ENCODE assay signal across 1 cellular context in the genomic region with DNA sequence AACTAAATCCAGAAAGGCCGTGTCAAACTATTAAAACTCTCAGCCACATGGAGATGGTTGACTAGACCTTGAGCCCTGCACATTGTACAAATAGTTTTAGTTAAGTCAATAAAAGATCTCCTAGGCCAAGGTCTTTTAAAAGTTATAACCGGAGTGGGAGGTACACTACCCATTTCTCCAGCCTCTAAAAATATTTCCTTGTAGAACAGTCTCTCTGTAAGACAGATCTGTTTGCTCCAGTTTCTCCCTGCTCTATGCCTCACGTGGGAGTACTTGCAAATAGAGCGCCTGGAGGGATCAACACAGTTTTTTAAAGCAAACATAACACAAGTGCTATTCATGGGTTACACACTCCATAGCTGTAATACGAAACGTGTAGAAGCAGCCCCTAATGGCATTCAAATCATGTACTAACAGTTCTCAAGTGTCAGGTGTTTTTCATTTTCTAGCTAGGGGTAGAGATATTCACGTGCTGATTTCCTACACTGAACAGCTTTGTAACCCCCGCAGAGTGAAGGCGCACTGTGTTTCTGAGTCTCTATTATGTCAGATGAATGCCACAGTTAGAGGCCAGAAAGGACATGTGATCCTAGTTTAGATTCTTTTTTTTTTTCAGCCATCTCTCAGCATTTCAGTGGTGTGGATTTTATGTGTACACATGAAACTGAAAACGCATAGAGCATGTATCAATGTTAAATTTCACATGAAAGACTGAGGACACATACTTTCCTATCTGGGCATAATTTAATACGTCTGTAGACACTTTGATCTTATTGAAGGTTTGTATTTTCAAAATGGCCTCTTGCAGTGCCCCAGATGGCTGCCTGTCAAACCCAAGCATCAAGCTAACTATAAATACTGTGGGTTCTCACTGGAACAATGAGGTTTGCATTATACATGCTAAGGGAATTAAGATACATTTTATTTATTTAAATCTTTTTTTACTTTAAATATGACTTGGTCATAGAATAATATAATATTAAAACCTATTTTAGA.
TF ChIP-seq lines count a peak whose summit lies in the region.

No MANE protein-coding gene starts in this region.

TF ChIP-seq in HEK293, 187 proteins besides CTCF, POLR2A, EP300 and RAD21 (continued from another document and continues in another):
- 0 out of 2 replicates have a peak, but pooled peaks have one; percentile 59 for TF ChIP-seq ZBTB17 (tag by site-specific recombination; IDR thresholded peaks at IDR 0.05)
- TF ChIP-seq ZNF660 (tag by site-specific recombination; IDR thresholded peaks at IDR 0.05): 0 out of 2 replicates have a peak, but pooled peaks have one; percentile 24
- no peak for TF ChIP-seq MYNN (tag by site-specific recombination; IDR thresholded peaks at IDR 0.05; ENCODE audit: borderline replicate concordance)
- TF ChIP-seq TCF7L2 (IDR thresholded peaks at IDR 0.05; ENCODE audit: borderline replicate concordance, low read depth, low read length): 0 out of 2 replicates have a peak, but pooled peaks have one; percentile 14
- peak; percentile 88 for TF ChIP-seq GLIS1 (tag by site-specific recombination; IDR thresholded peaks at IDR 0.05)
- TF ChIP-seq ZNF558 (tag by site-specific recombination; IDR thresholded peaks at IDR 0.05): 0 out of 2 replicates have a peak, but pooled peaks have one; percentile 58
- TF ChIP-seq SETDB1 (IDR thresholded peaks at IDR 0.05; ENCODE audit: insufficient read length, low read length): peak; percentile 60
- peak; percentile 56; the same call in 1 of the 2 replicates for TF ChIP-seq ZBTB48 (tag by site-specific recombination; IDR thresholded peaks at IDR 0.05)
- TF ChIP-seq ZBTB6 (tag by site-specific recombination; IDR thresholded peaks at IDR 0.05): peak; percentile 62
- peak; percentile 52 for TF ChIP-seq ZIC2 (tag by site-specific recombination; IDR thresholded peaks at IDR 0.05)
- TF ChIP-seq, protein P1, sequence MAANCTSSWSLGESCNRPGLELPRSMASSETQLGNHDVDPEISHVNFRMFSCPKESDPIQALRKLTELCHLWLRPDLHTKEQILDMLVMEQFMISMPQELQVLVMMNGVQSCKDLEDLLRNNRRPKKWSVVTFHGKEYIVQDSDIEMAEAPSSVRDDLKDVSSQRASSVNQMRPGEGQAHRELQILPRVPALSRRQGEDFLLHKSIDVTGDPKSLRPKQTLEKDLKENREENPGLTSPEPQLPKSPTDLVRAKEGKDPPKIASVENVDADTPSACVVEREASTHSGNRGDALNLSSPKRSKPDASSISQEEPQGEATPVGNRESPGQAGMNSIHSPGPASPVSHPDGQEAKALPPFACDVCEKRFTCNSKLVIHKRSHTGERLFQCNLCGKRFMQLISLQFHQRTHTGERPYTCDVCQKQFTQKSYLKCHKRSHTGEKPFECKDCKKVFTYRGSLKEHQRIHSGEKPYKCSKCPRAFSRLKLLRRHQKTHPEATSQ (tag by site-specific recombination; IDR thresholded peaks at IDR 0.05): no peak
- no peak for TF ChIP-seq ZFP69B (tag by site-specific recombination; IDR thresholded peaks at IDR 0.05)
- TF ChIP-seq OSR2 (tag by site-specific recombination; IDR thresholded peaks at IDR 0.05): peak; percentile 54
- no peak for TF ChIP-seq ZNF791 (tag by site-specific recombination; IDR thresholded peaks at IDR 0.05)
- TF ChIP-seq ZNF184 (tag by site-specific recombination; IDR thresholded peaks at IDR 0.05): no peak
- no peak for TF ChIP-seq ZNF114 (tag by site-specific recombination; IDR thresholded peaks at IDR 0.05)
- no peak for TF ChIP-seq RBAK (tag by site-specific recombination; IDR thresholded peaks at IDR 0.05)
- peak; percentile 63 for TF ChIP-seq FEZF1 (tag by site-specific recombination; IDR thresholded peaks at IDR 0.05)
- peak; percentile 21 for TF ChIP-seq ZBTB8A (tag by site-specific recombination; IDR thresholded peaks at IDR 0.05)
- peak; percentile 41 for TF ChIP-seq ZNF335 (tag by site-specific recombination; conservative IDR thresholded peaks at IDR 0.05)
- TF ChIP-seq ZNF529 (tag by site-specific recombination; IDR thresholded peaks at IDR 0.05; ENCODE audit: insufficient replicate concordance): no peak
- TF ChIP-seq ZBTB44 (tag by site-specific recombination; IDR thresholded peaks at IDR 0.05): peak; percentile 75
- TF ChIP-seq ZNF596 (tag by site-specific recombination; IDR thresholded peaks at IDR 0.05): no peak
- peak; percentile 70; the same call in 1 of the 2 replicates for TF ChIP-seq INSM2 (tag by site-specific recombination; IDR thresholded peaks at IDR 0.05)
- TF ChIP-seq, protein P2, sequence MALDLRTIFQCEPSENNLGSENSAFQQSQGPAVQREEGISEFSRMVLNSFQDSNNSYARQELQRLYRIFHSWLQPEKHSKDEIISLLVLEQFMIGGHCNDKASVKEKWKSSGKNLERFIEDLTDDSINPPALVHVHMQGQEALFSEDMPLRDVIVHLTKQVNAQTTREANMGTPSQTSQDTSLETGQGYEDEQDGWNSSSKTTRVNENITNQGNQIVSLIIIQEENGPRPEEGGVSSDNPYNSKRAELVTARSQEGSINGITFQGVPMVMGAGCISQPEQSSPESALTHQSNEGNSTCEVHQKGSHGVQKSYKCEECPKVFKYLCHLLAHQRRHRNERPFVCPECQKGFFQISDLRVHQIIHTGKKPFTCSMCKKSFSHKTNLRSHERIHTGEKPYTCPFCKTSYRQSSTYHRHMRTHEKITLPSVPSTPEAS (tag by site-specific recombination; IDR thresholded peaks at IDR 0.05): no peak
- TF ChIP-seq ZNF473 (tag by site-specific recombination; IDR thresholded peaks at IDR 0.05): no peak
- peak; percentile 72; the same call in 1 of the 2 replicates for TF ChIP-seq ZNF561 (tag by site-specific recombination; IDR thresholded peaks at IDR 0.05; ENCODE audit: borderline replicate concordance)
- peak; percentile 65 for TF ChIP-seq ZNF629 (tag by site-specific recombination; IDR thresholded peaks at IDR 0.05)
- no peak for TF ChIP-seq ZNF266 (tag by site-specific recombination; IDR thresholded peaks at IDR 0.05; ENCODE audit: low read depth)
- TF ChIP-seq ZFHX2 (tag by site-specific recombination; conservative IDR thresholded peaks at IDR 0.05): peak; percentile 50; the same call in 1 of the 2 replicates
- TF ChIP-seq MZF1 (tag by site-specific recombination; IDR thresholded peaks at IDR 0.05; ENCODE audit: borderline replicate concordance): peak; percentile 97
- TF ChIP-seq ZNF292 (tag by site-specific recombination; IDR thresholded peaks at IDR 0.05; ENCODE audit: borderline replicate concordance, low read depth): no peak
- TF ChIP-seq ZBTB20 (tag by site-specific recombination; IDR thresholded peaks at IDR 0.05): peak; percentile 58
- no peak for TF ChIP-seq ZNF302 (tag by site-specific recombination; IDR thresholded peaks at IDR 0.05; ENCODE audit: low read depth)
- TF ChIP-seq REST (tag by site-specific recombination; IDR thresholded peaks at IDR 0.05): no peak
- TF ChIP-seq, protein P3, sequence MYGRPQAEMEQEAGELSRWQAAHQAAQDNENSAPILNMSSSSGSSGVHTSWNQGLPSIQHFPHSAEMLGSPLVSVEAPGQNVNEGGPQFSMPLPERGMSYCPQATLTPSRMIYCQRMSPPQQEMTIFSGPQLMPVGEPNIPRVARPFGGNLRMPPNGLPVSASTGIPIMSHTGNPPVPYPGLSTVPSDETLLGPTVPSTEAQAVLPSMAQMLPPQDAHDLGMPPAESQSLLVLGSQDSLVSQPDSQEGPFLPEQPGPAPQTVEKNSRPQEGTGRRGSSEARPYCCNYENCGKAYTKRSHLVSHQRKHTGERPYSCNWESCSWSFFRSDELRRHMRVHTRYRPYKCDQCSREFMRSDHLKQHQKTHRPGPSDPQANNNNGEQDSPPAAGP (tag by site-specific recombination; IDR thresholded peaks at IDR 0.05): no peak
- 0 out of 2 replicates have a peak, but pooled peaks have one; percentile 56 for TF ChIP-seq OVOL3 (tag by site-specific recombination; IDR thresholded peaks at IDR 0.05)
- no peak for TF ChIP-seq PRDM1 (tag by site-specific recombination; IDR thresholded peaks at IDR 0.05)
- TF ChIP-seq, protein P4, sequence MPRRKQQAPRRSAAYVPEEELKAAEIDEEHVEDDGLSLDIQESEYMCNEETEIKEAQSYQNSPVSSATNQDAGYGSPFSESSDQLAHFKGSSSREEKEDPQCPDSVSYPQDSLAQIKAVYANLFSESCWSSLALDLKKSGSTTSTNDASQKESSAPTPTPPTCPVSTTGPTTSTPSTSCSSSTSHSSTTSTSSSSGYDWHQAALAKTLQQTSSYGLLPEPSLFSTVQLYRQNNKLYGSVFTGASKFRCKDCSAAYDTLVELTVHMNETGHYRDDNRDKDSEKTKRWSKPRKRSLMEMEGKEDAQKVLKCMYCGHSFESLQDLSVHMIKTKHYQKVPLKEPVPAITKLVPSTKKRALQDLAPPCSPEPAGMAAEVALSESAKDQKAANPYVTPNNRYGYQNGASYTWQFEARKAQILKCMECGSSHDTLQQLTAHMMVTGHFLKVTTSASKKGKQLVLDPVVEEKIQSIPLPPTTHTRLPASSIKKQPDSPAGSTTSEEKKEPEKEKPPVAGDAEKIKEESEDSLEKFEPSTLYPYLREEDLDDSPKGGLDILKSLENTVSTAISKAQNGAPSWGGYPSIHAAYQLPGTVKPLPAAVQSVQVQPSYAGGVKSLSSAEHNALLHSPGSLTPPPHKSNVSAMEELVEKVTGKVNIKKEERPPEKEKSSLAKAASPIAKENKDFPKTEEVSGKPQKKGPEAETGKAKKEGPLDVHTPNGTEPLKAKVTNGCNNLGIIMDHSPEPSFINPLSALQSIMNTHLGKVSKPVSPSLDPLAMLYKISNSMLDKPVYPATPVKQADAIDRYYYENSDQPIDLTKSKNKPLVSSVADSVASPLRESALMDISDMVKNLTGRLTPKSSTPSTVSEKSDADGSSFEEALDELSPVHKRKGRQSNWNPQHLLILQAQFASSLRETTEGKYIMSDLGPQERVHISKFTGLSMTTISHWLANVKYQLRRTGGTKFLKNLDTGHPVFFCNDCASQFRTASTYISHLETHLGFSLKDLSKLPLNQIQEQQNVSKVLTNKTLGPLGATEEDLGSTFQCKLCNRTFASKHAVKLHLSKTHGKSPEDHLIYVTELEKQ (tag by site-specific recombination; IDR thresholded peaks at IDR 0.05; ENCODE audit: borderline replicate concordance): peak; percentile 76; the same call in 1 of the 2 replicates
- TF ChIP-seq ZNF146 (tag by site-specific recombination; IDR thresholded peaks at IDR 0.05): no peak
- TF ChIP-seq, protein P5, sequence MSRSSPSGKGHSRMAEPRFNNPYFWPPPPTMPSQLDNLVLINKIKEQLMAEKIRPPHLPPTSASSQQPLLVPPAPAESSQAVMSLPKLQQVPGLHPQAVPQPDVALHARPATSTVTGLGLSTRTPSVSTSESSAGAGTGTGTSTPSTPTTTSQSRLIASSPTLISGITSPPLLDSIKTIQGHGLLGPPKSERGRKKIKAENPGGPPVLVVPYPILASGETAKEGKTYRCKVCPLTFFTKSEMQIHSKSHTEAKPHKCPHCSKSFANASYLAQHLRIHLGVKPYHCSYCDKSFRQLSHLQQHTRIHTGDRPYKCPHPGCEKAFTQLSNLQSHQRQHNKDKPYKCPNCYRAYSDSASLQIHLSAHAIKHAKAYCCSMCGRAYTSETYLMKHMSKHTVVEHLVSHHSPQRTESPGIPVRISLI (tag by site-specific recombination; IDR thresholded peaks at IDR 0.05): peak; percentile 78; the same call in 1 of the 2 replicates
